Comparison of ENCODE assay signal across 1 cellular context in the genomic region with DNA sequence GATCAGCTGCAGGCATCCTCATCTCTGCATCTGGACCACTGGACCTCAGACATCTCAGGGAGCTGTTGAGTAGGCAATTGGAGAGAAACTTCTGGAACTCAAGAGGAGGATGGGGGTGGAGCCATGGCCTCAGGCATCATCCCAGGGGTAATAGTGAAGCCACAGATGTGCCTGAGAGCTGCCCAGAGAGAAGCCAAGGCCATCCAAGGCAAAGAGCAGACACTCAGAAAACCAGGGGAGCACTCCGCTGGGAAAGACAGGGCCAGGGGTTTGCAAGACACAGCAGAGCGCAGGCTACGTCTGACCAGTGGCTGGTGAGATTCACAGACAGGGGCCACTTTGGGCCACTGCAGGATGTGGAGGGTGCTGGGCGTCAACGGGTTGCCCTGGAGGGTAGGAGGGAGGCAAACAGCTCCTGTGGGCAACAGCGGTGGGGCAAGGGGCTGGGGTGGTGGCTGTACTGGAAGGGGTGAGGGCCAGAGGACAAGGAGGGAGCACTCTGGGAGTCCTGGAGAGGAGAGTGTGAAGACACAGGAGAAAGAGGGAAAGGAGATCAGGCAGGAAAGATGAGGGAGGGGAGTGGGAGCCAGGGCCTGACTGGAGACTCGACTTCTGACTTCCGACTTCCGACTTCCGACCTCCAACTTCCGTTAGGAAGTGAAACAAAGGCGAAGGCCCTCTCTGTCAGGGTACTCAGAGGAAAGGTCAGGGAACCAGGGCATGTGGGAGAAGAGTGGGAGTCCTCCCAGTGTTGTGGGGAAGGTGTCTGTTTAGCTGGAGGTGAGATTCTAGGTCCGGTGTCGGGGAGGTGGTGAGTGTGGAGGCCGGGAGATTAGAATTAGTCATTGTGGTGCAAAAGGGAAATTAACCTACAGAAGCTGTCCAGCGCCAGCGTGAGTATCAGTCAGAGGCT.
TF ChIP-seq lines count a peak whose summit lies in the region.

No MANE protein-coding gene starts in this region.

TF ChIP-seq in K562, 482 proteins besides CTCF, POLR2A, EP300 and RAD21 (continued from another document and continues in another):
- TF ChIP-seq, protein P1, sequence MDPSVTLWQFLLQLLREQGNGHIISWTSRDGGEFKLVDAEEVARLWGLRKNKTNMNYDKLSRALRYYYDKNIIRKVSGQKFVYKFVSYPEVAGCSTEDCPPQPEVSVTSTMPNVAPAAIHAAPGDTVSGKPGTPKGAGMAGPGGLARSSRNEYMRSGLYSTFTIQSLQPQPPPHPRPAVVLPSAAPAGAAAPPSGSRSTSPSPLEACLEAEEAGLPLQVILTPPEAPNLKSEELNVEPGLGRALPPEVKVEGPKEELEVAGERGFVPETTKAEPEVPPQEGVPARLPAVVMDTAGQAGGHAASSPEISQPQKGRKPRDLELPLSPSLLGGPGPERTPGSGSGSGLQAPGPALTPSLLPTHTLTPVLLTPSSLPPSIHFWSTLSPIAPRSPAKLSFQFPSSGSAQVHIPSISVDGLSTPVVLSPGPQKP (CRISPR knock-in tag; IDR thresholded peaks at IDR 0.05) = no peak
- no peak for TF ChIP-seq SAFB (IDR thresholded peaks at IDR 0.05; ENCODE audit: borderline replicate concordance, low read depth, low read length)
- TF ChIP-seq, protein P2, sequence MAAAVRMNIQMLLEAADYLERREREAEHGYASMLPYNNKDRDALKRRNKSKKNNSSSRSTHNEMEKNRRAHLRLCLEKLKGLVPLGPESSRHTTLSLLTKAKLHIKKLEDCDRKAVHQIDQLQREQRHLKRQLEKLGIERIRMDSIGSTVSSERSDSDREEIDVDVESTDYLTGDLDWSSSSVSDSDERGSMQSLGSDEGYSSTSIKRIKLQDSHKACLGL (CRISPR knock-in tag; IDR thresholded peaks at IDR 0.05; ENCODE audit: borderline replicate concordance, poor library complexity, severe bottlenecking) = no peak
- peak; percentile 96 for TF ChIP-seq ZNF589 (CRISPR knock-in tag; IDR thresholded peaks at IDR 0.05; ENCODE audit: low read depth)
- peak; percentile 69 for TF ChIP-seq GABPB1 (CRISPR knock-in tag; IDR thresholded peaks at IDR 0.05)
- TF ChIP-seq, protein P3, sequence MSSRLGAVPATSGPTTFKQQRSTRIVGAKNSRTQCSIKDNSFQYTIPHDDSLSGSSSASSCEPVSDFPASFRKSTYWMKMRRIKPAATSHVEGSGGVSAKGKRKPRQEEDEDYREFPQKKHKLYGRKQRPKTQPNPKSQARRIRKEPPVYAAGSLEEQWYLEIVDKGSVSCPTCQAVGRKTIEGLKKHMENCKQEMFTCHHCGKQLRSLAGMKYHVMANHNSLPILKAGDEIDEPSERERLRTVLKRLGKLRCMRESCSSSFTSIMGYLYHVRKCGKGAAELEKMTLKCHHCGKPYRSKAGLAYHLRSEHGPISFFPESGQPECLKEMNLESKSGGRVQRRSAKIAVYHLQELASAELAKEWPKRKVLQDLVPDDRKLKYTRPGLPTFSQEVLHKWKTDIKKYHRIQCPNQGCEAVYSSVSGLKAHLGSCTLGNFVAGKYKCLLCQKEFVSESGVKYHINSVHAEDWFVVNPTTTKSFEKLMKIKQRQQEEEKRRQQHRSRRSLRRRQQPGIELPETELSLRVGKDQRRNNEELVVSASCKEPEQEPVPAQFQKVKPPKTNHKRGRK (tag; IDR thresholded peaks at IDR 0.05) = no peak
- TF ChIP-seq HNRNPK (IDR thresholded peaks at IDR 0.05; ENCODE audit: low read depth, low read length, poor library complexity, severe bottlenecking) = no peak
- TF ChIP-seq MTA1 (IDR thresholded peaks at IDR 0.05; ENCODE audit: borderline replicate concordance) = peak; percentile 82; the same call in 1 of the 2 replicates
- TF ChIP-seq SMAD1 (IDR thresholded peaks at IDR 0.05; ENCODE audit: low read depth, low read length, partially characterized antibody) = peak; percentile 53
- TF ChIP-seq POLR2B (IDR thresholded peaks at IDR 0.05; ENCODE audit: low read depth, partially characterized antibody) = no peak
- TF ChIP-seq, protein P4, sequence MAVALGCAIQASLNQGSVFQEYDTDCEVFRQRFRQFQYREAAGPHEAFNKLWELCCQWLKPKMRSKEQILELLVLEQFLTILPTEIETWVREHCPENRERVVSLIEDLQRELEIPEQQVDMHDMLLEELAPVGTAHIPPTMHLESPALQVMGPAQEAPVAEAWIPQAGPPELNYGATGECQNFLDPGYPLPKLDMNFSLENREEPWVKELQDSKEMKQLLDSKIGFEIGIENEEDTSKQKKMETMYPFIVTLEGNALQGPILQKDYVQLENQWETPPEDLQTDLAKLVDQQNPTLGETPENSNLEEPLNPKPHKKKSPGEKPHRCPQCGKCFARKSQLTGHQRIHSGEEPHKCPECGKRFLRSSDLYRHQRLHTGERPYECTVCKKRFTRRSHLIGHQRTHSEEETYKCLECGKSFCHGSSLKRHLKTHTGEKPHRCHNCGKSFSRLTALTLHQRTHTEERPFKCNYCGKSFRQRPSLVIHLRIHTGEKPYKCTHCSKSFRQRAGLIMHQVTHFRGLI (CRISPR knock-in tag; IDR thresholded peaks at IDR 0.05) = no peak
- no peak for TF ChIP-seq NR1H2 (CRISPR knock-in tag; IDR thresholded peaks at IDR 0.05)
- TF ChIP-seq ZC3H11A (IDR thresholded peaks at IDR 0.05; ENCODE audit: low read depth, low read length) = no peak
- TF ChIP-seq PCBP2 (IDR thresholded peaks at IDR 0.05; ENCODE audit: low read depth, low read length, poor library complexity, severe bottlenecking) = no peak
- 0 out of 2 replicates have a peak, but pooled peaks have one; percentile 23 for TF ChIP-seq CHD2 (IDR thresholded peaks at IDR 0.05; ENCODE audit: low read depth, low read length)
- TF ChIP-seq POLR2H (tag; IDR thresholded peaks at IDR 0.05; ENCODE audit: low read depth) = no peak
- TF ChIP-seq EZH2 (IDR thresholded peaks at IDR 0.05; ENCODE audit: borderline replicate concordance, low read depth, low read length) = no peak
- peak; percentile 98 for TF ChIP-seq SMARCA4 (IDR thresholded peaks at IDR 0.05)
- no peak for TF ChIP-seq ZNF431 (CRISPR knock-in tag; IDR thresholded peaks at IDR 0.05)
- TF ChIP-seq SMAD4 (CRISPR knock-in tag; conservative IDR thresholded peaks at IDR 0.05) = peak; percentile 91
- TF ChIP-seq ZNF764 (CRISPR knock-in tag; IDR thresholded peaks at IDR 0.05; ENCODE audit: low read depth) = no peak
- TF ChIP-seq, protein P5, sequence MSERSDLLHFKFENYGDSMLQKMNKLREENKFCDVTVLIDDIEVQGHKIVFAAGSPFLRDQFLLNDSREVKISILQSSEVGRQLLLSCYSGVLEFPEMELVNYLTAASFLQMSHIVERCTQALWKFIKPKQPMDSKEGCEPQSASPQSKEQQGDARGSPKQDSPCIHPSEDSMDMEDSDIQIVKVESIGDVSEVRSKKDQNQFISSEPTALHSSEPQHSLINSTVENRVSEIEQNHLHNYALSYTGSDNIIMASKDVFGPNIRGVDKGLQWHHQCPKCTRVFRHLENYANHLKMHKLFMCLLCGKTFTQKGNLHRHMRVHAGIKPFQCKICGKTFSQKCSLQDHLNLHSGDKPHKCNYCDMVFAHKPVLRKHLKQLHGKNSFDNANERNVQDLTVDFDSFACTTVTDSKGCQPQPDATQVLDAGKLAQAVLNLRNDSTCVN (CRISPR knock-in tag; IDR thresholded peaks at IDR 0.05) = peak; percentile 8
- TF ChIP-seq ATF1 (CRISPR knock-in tag; IDR thresholded peaks at IDR 0.05) = no peak
- peak; percentile 21; the same call in 1 of the 2 replicates for TF ChIP-seq ATF1 (tag; IDR thresholded peaks at IDR 0.05)
- TF ChIP-seq, protein P6, sequence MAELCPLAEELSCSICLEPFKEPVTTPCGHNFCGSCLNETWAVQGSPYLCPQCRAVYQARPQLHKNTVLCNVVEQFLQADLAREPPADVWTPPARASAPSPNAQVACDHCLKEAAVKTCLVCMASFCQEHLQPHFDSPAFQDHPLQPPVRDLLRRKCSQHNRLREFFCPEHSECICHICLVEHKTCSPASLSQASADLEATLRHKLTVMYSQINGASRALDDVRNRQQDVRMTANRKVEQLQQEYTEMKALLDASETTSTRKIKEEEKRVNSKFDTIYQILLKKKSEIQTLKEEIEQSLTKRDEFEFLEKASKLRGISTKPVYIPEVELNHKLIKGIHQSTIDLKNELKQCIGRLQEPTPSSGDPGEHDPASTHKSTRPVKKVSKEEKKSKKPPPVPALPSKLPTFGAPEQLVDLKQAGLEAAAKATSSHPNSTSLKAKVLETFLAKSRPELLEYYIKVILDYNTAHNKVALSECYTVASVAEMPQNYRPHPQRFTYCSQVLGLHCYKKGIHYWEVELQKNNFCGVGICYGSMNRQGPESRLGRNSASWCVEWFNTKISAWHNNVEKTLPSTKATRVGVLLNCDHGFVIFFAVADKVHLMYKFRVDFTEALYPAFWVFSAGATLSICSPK (IDR thresholded peaks at IDR 0.05; ENCODE audit: borderline replicate concordance) = no peak
- 0 out of 2 replicates have a peak, but pooled peaks have one; percentile 3 for TF ChIP-seq TSC22D4 (tag; IDR thresholded peaks at IDR 0.05)
- TF ChIP-seq, protein P7, sequence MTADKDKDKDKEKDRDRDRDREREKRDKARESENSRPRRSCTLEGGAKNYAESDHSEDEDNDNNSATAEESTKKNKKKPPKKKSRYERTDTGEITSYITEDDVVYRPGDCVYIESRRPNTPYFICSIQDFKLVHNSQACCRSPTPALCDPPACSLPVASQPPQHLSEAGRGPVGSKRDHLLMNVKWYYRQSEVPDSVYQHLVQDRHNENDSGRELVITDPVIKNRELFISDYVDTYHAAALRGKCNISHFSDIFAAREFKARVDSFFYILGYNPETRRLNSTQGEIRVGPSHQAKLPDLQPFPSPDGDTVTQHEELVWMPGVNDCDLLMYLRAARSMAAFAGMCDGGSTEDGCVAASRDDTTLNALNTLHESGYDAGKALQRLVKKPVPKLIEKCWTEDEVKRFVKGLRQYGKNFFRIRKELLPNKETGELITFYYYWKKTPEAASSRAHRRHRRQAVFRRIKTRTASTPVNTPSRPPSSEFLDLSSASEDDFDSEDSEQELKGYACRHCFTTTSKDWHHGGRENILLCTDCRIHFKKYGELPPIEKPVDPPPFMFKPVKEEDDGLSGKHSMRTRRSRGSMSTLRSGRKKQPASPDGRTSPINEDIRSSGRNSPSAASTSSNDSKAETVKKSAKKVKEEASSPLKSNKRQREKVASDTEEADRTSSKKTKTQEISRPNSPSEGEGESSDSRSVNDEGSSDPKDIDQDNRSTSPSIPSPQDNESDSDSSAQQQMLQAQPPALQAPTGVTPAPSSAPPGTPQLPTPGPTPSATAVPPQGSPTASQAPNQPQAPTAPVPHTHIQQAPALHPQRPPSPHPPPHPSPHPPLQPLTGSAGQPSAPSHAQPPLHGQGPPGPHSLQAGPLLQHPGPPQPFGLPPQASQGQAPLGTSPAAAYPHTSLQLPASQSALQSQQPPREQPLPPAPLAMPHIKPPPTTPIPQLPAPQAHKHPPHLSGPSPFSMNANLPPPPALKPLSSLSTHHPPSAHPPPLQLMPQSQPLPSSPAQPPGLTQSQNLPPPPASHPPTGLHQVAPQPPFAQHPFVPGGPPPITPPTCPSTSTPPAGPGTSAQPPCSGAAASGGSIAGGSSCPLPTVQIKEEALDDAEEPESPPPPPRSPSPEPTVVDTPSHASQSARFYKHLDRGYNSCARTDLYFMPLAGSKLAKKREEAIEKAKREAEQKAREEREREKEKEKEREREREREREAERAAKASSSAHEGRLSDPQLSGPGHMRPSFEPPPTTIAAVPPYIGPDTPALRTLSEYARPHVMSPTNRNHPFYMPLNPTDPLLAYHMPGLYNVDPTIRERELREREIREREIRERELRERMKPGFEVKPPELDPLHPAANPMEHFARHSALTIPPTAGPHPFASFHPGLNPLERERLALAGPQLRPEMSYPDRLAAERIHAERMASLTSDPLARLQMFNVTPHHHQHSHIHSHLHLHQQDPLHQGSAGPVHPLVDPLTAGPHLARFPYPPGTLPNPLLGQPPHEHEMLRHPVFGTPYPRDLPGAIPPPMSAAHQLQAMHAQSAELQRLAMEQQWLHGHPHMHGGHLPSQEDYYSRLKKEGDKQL (CRISPR knock-in tag; IDR thresholded peaks at IDR 0.05; ENCODE audit: borderline replicate concordance) = no peak
- 0 out of 2 replicates have a peak, but pooled peaks have one; percentile 48 for TF ChIP-seq FOXK1 (CRISPR knock-in tag; IDR thresholded peaks at IDR 0.05; ENCODE audit: borderline replicate concordance)
- no peak for TF ChIP-seq NFYB (IDR thresholded peaks at IDR 0.05; ENCODE audit: extremely low read depth, insufficient read length)
- no peak for TF ChIP-seq KDM5B (IDR thresholded peaks at IDR 0.05; ENCODE audit: insufficient replicate concordance, low read depth, low read length)
- TF ChIP-seq, protein P8, sequence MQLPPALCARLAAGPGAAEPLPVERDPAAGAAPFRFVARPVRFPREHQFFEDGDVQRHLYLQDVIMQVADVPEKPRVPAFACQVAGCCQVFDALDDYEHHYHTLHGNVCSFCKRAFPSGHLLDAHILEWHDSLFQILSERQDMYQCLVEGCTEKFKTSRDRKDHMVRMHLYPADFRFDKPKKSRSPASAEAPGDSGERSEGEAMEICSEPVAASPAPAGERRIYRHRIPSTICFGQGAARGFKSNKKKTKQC (CRISPR knock-in tag; IDR thresholded peaks at IDR 0.05) = no peak
- TF ChIP-seq MCM2 (IDR thresholded peaks at IDR 0.05; ENCODE audit: low read depth) = no peak
- TF ChIP-seq PTRF (tag; IDR thresholded peaks at IDR 0.05) = no peak
- TF ChIP-seq SUPT5H (IDR thresholded peaks at IDR 0.05) = no peak
- TF ChIP-seq, protein P9, sequence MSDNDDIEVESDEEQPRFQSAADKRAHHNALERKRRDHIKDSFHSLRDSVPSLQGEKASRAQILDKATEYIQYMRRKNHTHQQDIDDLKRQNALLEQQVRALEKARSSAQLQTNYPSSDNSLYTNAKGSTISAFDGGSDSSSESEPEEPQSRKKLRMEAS (CRISPR knock-in tag; IDR thresholded peaks at IDR 0.05) = peak; percentile 47; the same call in 1 of the 2 replicates
- TF ChIP-seq GTF2A2 (tag; IDR thresholded peaks at IDR 0.05) = no peak
- TF ChIP-seq, protein P10, sequence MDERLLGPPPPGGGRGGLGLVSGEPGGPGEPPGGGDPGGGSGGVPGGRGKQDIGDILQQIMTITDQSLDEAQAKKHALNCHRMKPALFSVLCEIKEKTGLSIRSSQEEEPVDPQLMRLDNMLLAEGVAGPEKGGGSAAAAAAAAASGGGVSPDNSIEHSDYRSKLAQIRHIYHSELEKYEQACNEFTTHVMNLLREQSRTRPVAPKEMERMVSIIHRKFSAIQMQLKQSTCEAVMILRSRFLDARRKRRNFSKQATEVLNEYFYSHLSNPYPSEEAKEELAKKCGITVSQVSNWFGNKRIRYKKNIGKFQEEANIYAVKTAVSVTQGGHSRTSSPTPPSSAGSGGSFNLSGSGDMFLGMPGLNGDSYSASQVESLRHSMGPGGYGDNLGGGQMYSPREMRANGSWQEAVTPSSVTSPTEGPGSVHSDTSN (CRISPR knock-in tag; IDR thresholded peaks at IDR 0.05; ENCODE audit: low read depth) = no peak
- TF ChIP-seq, protein P10 (tag; conservative IDR thresholded peaks at IDR 0.05; ENCODE audit: low read depth) = no peak
- TF ChIP-seq TBL1XR1 (IDR thresholded peaks at IDR 0.05; ENCODE audit: low read length in 2 of 2) = peak; percentile 82 to 91; a peak in 3 of 4 replicates
